Comparison of ENCODE assay signal across 1 cellular context in the genomic region with DNA sequence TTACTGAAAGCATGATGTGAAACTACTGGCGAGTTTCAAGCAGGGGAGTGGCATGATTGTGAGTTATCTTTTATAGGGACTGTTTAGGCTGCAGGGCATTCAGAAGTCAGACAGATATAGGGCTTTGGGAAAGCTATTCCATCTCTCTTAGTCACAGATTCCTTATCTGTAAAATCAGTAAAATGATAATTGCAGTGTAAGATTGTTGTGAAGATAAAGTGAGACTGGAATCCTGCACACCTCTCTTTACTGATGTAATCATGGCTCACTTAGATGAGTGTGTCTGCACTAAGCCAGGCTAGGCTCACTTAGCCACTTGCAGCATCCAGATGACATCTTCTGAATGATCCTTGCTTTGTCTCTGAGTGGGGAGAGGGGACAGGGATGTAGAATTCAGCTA.
TF ChIP-seq lines count a peak whose summit lies in the region.

No MANE protein-coding gene starts in this region.

TF ChIP-seq in SK-N-SH treated with all-trans-retinoic acid at 6 μM for 48 hours, 23 proteins besides CTCF, POLR2A, EP300 and RAD21 (continued from another document):
- TF ChIP-seq, protein P1, sequence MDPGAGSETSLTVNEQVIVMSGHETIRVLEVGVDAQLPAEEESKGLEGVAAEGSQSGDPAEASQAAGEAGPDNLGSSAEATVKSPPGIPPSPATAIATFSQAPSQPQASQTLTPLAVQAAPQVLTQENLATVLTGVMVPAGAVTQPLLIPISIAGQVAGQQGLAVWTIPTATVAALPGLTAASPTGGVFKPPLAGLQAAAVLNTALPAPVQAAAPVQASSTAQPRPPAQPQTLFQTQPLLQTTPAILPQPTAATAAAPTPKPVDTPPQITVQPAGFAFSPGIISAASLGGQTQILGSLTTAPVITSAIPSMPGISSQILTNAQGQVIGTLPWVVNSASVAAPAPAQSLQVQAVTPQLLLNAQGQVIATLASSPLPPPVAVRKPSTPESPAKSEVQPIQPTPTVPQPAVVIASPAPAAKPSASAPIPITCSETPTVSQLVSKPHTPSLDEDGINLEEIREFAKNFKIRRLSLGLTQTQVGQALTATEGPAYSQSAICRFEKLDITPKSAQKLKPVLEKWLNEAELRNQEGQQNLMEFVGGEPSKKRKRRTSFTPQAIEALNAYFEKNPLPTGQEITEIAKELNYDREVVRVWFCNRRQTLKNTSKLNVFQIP (CRISPR knock-in tag; IDR thresholded peaks at IDR 0.05; ENCODE audit: borderline replicate concordance, low read depth), result no peak
- TF ChIP-seq ARNTL (CRISPR knock-in tag; IDR thresholded peaks at IDR 0.05; ENCODE audit: borderline replicate concordance, low read depth), result no peak
- no peak for TF ChIP-seq OSR1 (CRISPR knock-in tag; IDR thresholded peaks at IDR 0.05)
- no peak for TF ChIP-seq ZNF8 (CRISPR knock-in tag; IDR thresholded peaks at IDR 0.05)
